ENCODE assay signal across 11 cellular contexts in the genomic region with DNA sequence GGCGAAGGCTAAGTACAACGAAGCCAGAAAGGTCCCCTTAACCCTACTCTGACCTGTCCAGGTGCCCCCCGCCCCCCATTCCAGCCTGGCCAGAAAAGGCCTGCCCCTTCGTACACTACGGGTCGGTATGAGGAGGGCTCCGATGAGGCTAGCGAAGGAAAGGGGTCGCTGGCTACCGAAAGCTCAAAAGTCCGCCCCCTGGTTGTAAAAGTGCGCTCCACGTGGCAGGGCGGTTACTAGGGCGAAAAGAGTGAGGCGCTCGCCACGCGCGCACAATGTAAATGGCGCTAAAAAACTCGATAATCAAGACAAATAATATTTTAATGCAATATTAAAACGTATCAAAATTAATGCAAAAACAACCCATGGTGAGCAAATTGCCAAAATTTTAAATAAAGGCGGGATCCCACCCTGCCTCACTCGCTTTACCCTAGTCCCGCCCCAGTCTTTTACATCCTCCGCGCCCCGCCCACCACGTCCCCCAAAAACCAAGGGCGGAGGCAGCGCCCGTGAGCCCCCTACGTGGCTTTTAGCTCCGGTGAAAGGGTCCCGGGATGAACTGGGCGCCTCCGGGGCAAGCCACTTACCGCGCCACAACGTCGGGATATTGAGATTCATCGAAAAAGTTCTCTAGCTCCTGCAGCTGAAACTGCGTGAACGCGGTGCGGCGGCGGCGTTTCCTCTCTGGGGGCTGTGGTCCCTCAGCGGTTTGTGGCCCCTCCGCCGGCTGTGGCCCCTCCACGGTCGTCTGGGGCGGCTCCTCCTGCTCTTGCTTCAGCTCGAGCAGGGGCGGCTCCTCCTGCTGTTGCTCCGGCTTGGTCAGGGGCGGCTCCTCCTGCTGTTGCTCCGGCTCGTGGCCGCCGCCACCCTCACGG. TPM values are rescaled to one million over a fixed set of nuclear protein-coding genes. Genes with fewer than 3 reads are reported as not detected.
DNase-seq lines count a peak whose midpoint lies in the region; ATAC-seq, FAIRE-seq and TF ChIP-seq lines count a peak whose summit lies in the region.
"Had no signal": no experiment of that assay in that cellular context is flagged by ENCODE, and none has a peak within 500 bp of the region (broad histone marks: within the 10 kb centered on the region; RNA-seq: fewer than 3 reads in every experiment).

No MANE protein-coding gene starts in this region.

- CTCF ChIA-PET in A549 (lab: Yijun Ruan, JAX): interaction anchor here (0.6 to 1.1 kb wide), 2 partner anchors 10 to 70 kb away, joined by 3 read pairs; no protein-coding TSS in a partner anchor
- CTCF ChIA-PET in HEK293T (lab: Yijun Ruan, JAX): interaction anchor here (0.5 to 1.7 kb wide), 4 partner anchors 24 to 582 kb away, joined by 3 to 8 read pairs (median 4); no protein-coding TSS in a partner anchor

- H3K9me3 Mint-ChIP-seq in brain: peaks cover 0 to 9% (median 0%) of the 10 kb centered on the region in 5 experiments
- H3K9me3 Mint-ChIP-seq in mesothelial cell of epicardium: peaks cover 2% of the 10 kb centered on the region

- no peaks in the 10 kb centered on the region for H3K36me3 Mint-ChIP-seq in brain
- H3K36me3 Mint-ChIP-seq in mesothelial cell of epicardium: no peaks in the 10 kb centered on the region

- no peak for TF ChIP-seq EP300 in A549 (IDR thresholded peaks at IDR 0.05)

- H3K27ac Mint-ChIP-seq in brain (no peak overlapping the region), mesothelial cell of epicardium (no peak overlapping the region)

- TF ChIP-seq POLR2A in A549 (IDR thresholded peaks at IDR 0.05; ENCODE audit: low read length): no peak

- no peak overlapping the region for H3K27ac ChIP-seq in A549
- H3K27ac ChIP-seq: uterus had no signal

- ATAC-seq in A549 (peak; percentile 52 to 79; a peak in 5 of 6 replicates), HG03460 (IDR thresholded peaks at IDR 0.05; ENCODE audit: unreplicated experiment) (no peak), GM19467 (IDR thresholded peaks at IDR 0.05; ENCODE audit: unreplicated experiment) (no peak)

- peak overlapping the region; percentile 96 for H3K4me2 ChIP-seq in A549

- no peak for FAIRE-seq in A549 (lab: Jason Lieb, UNC)

- no peak for TF ChIP-seq RAD21 in A549 (conservative IDR thresholded peaks at IDR 0.05 in 1 of 2, IDR thresholded peaks at IDR 0.05 in 1 of 2)

- peak overlapping the region; percentile 78 to 83 (median 81) for H3K4me3 Mint-ChIP-seq in brain
- peak overlapping the region; percentile 51 for H3K4me3 Mint-ChIP-seq in mesothelial cell of epicardium

- DNase-seq in A549 (ENCODE audit: low read depth in 1 of 2, low spot score in 1 of 2): peak; percentile 14 to 32
- DNase-seq in HEK293T (ENCODE audit: extremely low spot score): peak; percentile 45
- no peak for DNase-seq in mesothelial cell of epicardium (ENCODE audit: low spot score in 2 of 2, unreplicated experiment in 2 of 2)
- DNase-seq in DMS53 treated with DMSO at 0.1 percent for 48 hours (lab: John Stamatoyannopoulos, UW; ENCODE audit: unreplicated experiment): no peak
- no peak for DNase-seq in NCI-H2196 (lab: John Stamatoyannopoulos, UW; ENCODE audit: unreplicated experiment)
- DNase-seq: NCI-H774, uterus had no signal

- H3K4me1 ChIP-seq in A549: peaks cover 4% of the 10 kb centered on the region; the same call in 1 of the 3 replicates
- H3K4me1 ChIP-seq: uterus had no signal

- 7% methylated on average over 26 of the region's 65 CpGs for WGBS in A549 (ENCODE audit: missing lambda C conversion rate)

- H3K27me3 Mint-ChIP-seq in brain (peaks cover 84% of the 10 kb centered on the region), mesothelial cell of epicardium (ENCODE audit: low read depth) (peaks cover 95% of the 10 kb centered on the region)

- peaks cover 8% of the 10 kb centered on the region for H3K4me1 Mint-ChIP-seq in brain
- peaks cover 6% of the 10 kb centered on the region for H3K4me1 Mint-ChIP-seq in mesothelial cell of epicardium

- peak overlapping the region; percentile 45 for H3K4me3 ChIP-seq in A549

- H3K9me3 ChIP-seq in A549: no peaks in the 10 kb centered on the region
- H3K9me3 ChIP-seq: uterus had no signal

- peak; percentile 10; the same call in 1 of the 3 replicates for TF ChIP-seq CTCF in A549 (IDR thresholded peaks at IDR 0.05)
- peak in 1 of 2 experiments; percentile 48 for TF ChIP-seq CTCF in brain (conservative IDR thresholded peaks at IDR 0.05)
- no peak for TF ChIP-seq CTCF in mesothelial cell of epicardium (IDR thresholded peaks at IDR 0.05; ENCODE audit: unreplicated experiment)

- POLR2A ChIA-PET in A549 (lab: Yijun Ruan, JAX) (no interaction called here), HEK293T (lab: Yijun Ruan, JAX) (no interaction called here)

TF ChIP-seq in A549, 52 proteins besides CTCF, POLR2A, EP300 and RAD21:
- TF ChIP-seq, protein P1, sequence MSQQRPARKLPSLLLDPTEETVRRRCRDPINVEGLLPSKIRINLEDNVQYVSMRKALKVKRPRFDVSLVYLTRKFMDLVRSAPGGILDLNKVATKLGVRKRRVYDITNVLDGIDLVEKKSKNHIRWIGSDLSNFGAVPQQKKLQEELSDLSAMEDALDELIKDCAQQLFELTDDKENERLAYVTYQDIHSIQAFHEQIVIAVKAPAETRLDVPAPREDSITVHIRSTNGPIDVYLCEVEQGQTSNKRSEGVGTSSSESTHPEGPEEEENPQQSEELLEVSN (IDR thresholded peaks at IDR 0.05; ENCODE audit: borderline replicate concordance, low read depth): peak; percentile 50; the same call in 1 of the 2 replicates
- no peak for TF ChIP-seq ZSCAN20 (CRISPR knock-in tag; IDR thresholded peaks at IDR 0.05)
- no peak for TF ChIP-seq HDAC2 (IDR thresholded peaks at IDR 0.05)
- no peak for TF ChIP-seq BHLHE40 (IDR thresholded peaks at IDR 0.05; ENCODE audit: low read depth, low read length)
- TF ChIP-seq, protein P2, sequence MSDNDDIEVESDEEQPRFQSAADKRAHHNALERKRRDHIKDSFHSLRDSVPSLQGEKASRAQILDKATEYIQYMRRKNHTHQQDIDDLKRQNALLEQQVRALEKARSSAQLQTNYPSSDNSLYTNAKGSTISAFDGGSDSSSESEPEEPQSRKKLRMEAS (IDR thresholded peaks at IDR 0.05): peak; percentile 77
- peak; percentile 72 for TF ChIP-seq RNF2 (IDR thresholded peaks at IDR 0.05; ENCODE audit: borderline replicate concordance, low read depth)

TF ChIP-seq in HEK293T, 16 proteins besides CTCF, POLR2A, EP300 and RAD21:
- TF ChIP-seq CTBP1 (IDR thresholded peaks at IDR 0.05; ENCODE audit: borderline replicate concordance) (no peak), SUZ12 (IDR thresholded peaks at IDR 0.05) (no peak), L3MBTL2 (conservative IDR thresholded peaks at IDR 0.05) (peak; percentile 91), BHLHE40 (IDR thresholded peaks at IDR 0.05; ENCODE audit: borderline replicate concordance) (no peak), HDGF (IDR thresholded peaks at IDR 0.05; ENCODE audit: borderline replicate concordance) (no peak), FOXA1 (IDR thresholded peaks at IDR 0.05) (no peak), ELF4 (IDR thresholded peaks at IDR 0.05) (no peak)

RNA-seq across cellular contexts. Expression of a gene that starts 0.9 kb away (rescaled TPM):
- polyA plus RNA-seq in A549 (2011; rRNA removed) (0.05 TPM in 1 of 2 replicates, not detected in the other), A549 (2017; fragmentation: RNase III; extraction: RNeasy Plus Mini Kit Qiagen cat#74134 plus additional on column Dnase treatment) (0.05 TPM in 1 of 3 replicates, not detected in the others), brain (ENCODE audit: insufficient read depth, low read depth, low replicate concordance) (not detected)
- polyA plus RNA-seq in A549 (2012; cell fraction: cytosol; rRNA removed): 0.03 TPM in 2 replicates
- not detected in 2 replicates for polyA plus RNA-seq in A549 (2012; cell fraction: nucleus; rRNA removed)
- polyA minus RNA-seq in A549 (2011; rRNA and poly(A)+ RNA removed): not detected in 2 replicates
- not detected in 3 replicates for total RNA-seq in mesothelial cell of epicardium
- total RNA-seq: glomerular endothelial cell had no signal

Comparison
In these comparisons a context has a peak if more than half of its experiments do, and no peak if none do; other contexts are left out.
1. ATAC-seq: peak in A549 (2 of 2); none in HG03460 (single experiment) and GM19467 (single experiment).
2. DNase-seq: peak in A549 (2 of 2) and HEK293T (single experiment); none in mesothelial cell of epicardium (0 of 2), DMS53 treated with DMSO at 0.1 percent for 48 hours (single experiment) and NCI-H2196 (single experiment).